In genomic region chr2:39838589-39838988, GRCh38 we compare ENCODE assay signal across 13 cellular contexts.
"Had no signal": no experiment of that assay in that cellular context is flagged by ENCODE, and none has a peak within 500 bp of the region (broad histone marks: within the 10 kb centered on the region; RNA-seq: fewer than 3 reads in every experiment).

No MANE protein-coding gene starts in this region.

- H3K4me3 Mint-ChIP-seq: central memory CD8-positive, alpha-beta T cell; naive thymus-derived CD8-positive, alpha-beta T cell; stimulated activated naive CD8-positive, alpha-beta T cell treated with anti-CD3 and anti-CD28 coated beads, Interleukin-15, Interleukin-2, amounts not matched to agents 100 ng/mL and 50 ng/mL, for 24 hours had no signal

- H3K4me3 ChIP-seq: adrenal gland, gastroesophageal sphincter, lung, psoas muscle had no signal

- ATAC-seq: naive thymus-derived CD8-positive, alpha-beta T cell; psoas muscle had no signal

- H3K27ac Mint-ChIP-seq: naive thymus-derived CD8-positive, alpha-beta T cell; stimulated activated naive CD8-positive, alpha-beta T cell treated with anti-CD3 and anti-CD28 coated beads, Interleukin-15, Interleukin-2, amounts not matched to agents 100 ng/mL and 50 ng/mL, for 24 hours had no signal

- H3K27ac ChIP-seq: adrenal gland, gastroesophageal sphincter, psoas muscle had no signal

- H3K36me3 ChIP-seq: adrenal gland, gastroesophageal sphincter had no signal

- H3K4me1 Mint-ChIP-seq: central memory CD8-positive, alpha-beta T cell; naive thymus-derived CD8-positive, alpha-beta T cell had no signal

- DNase-seq: activated CD4-positive, alpha-beta T cell treated with anti-CD3 and anti-CD28 coated beads, Interleukin-2, amount 50 U/mL, for 1 hour; activated naive CD4-positive, alpha-beta T cell treated with anti-CD3 and anti-CD28 coated beads, Interleukin-2, amount 50 U/mL, for 16 hours; cortex of kidney; effector CD8-positive, alpha-beta T cell; hippocampal formation; naive thymus-derived CD8-positive, alpha-beta T cell; psoas muscle; stimulated activated CD4-positive, alpha-beta T cell treated with anti-CD3 and anti-CD28 coated beads, Interleukin-12 subunit alpha, Interleukin-12 subunit beta, amount 100 ng/mL, for 4 hours had no signal

- H3K4me1 ChIP-seq: adrenal gland, gastroesophageal sphincter, psoas muscle had no signal

- H3K9me3 ChIP-seq: adrenal gland, gastroesophageal sphincter had no signal

- H3K9me3 Mint-ChIP-seq: central memory CD8-positive, alpha-beta T cell had no signal

- H3K27me3 ChIP-seq: adrenal gland, gastroesophageal sphincter had no signal
